Comparison of ENCODE assay signal across 8 cellular contexts in the genomic region with DNA sequence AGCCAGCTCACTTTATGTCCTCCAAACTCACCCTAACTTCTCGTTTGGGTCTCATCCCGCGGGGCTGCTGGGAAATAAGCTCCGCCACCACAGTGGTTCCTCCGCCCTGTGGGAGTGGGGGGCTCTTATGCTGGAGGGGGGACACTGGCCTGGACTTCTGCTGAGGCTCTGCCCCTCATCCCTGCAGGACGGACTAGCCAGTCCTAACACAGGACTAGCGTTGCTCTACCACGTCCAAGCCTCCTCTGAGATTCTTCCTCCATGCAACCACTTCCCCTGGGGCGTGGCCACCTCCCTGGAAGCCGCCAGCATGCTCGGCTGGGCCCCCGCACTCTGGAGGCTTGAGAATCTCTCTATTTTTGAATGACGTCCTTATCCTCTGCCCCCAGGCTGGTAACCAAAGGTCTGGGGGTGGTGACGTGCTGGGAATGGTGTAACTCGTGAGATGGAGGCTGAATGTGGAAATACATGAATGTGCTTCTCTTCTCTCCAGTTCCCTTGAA. TPM values are rescaled to one million over a fixed set of nuclear protein-coding genes. Genes with fewer than 3 reads are reported as not detected.
DNase-seq lines count a peak whose midpoint lies in the region; ATAC-seq and TF ChIP-seq lines count a peak whose summit lies in the region.

No MANE protein-coding gene starts in this region.

- no peak for TF ChIP-seq POLR2A in breast epithelium (IDR thresholded peaks at IDR 0.05)

- no peak for TF ChIP-seq CTCF in breast epithelium (IDR thresholded peaks at IDR 0.05)

- H3K27ac ChIP-seq in breast epithelium (peak overlapping the region; percentile 90 to 92), muscle layer of duodenum (ENCODE audit: low read length) (peak overlapping the region; percentile 24)

- H3K27me3 ChIP-seq in breast epithelium (no peaks in the 10 kb centered on the region), muscle layer of duodenum (ENCODE audit: low read depth, low read length) (no peaks in the 10 kb centered on the region)

- intact Hi-C loops in breast epithelium (cut with DNase I; ENCODE audit: low total_unique reads) = loop anchor here (2.0 kb wide), 1 partner anchor 61 kb away; no protein-coding TSS in a partner anchor

- peaks cover 0 to 17% of the 10 kb centered on the region in 2 donors for H3K4me1 ChIP-seq in breast epithelium
- peaks cover 6 to 12% of the 10 kb centered on the region in 2 donors for H3K4me1 ChIP-seq in muscle layer of duodenum (ENCODE audit: control insufficient read depth in 1 of 2, insufficient read depth in 2 of 2, low read length in 2 of 2)

- no peaks in the 10 kb centered on the region for H3K36me3 ChIP-seq in breast epithelium
- H3K36me3 ChIP-seq in muscle layer of duodenum (ENCODE audit: control insufficient read depth in 1 of 2, insufficient read depth in 2 of 2, low read length in 2 of 2) = no peaks in the 10 kb centered on the region

- peak overlapping the region; percentile 7 to 61 (median 43) for H3K4me3 ChIP-seq in breast epithelium
- H3K4me3 ChIP-seq in muscle layer of duodenum (ENCODE audit: low read depth in 1 of 2, low read length in 2 of 2) = peak overlapping the region in 1 of 2 donors; percentile 42

- H3K9me3 ChIP-seq in breast epithelium (no peaks in the 10 kb centered on the region), muscle layer of duodenum (ENCODE audit: control insufficient read depth in 1 of 2, low read length in 2 of 2) (no peaks in the 10 kb centered on the region)

- ATAC-seq in HG03095 (IDR thresholded peaks at IDR 0.05; ENCODE audit: unreplicated experiment) = no peak
- no peak for ATAC-seq in GM19455 (IDR thresholded peaks at IDR 0.05; ENCODE audit: unreplicated experiment)

- peak; percentile 67 for DNase-seq in DMS53 treated with DMSO at 0.1 percent for 48 hours (lab: John Stamatoyannopoulos, UW; ENCODE audit: unreplicated experiment)
- DNase-seq in NAMALWA (ENCODE audit: low spot score) = peak; percentile 48
- no peak for DNase-seq in breast epithelium (ENCODE audit: low spot score in 2 of 2)
- DNase-seq in NCI-H187 treated with DMSO at 0.1 percent for 48 hours (lab: John Stamatoyannopoulos, UW) = no peak
- no peak for DNase-seq in NCI-H2107 treated with DMSO at 0.1 percent for 48 hours (lab: John Stamatoyannopoulos, UW; ENCODE audit: unreplicated experiment)

RNA-seq across cellular contexts. Expression of a gene that starts 0.9 kb away (rescaled TPM):
- total RNA-seq in breast epithelium = 10 to 100 TPM in 2 of 3 donors, not detected in 1; 39.7 to 43.9 TPM

RNA-seq across cellular contexts. Expression of a gene that starts 25.1 kb away (rescaled TPM):
- total RNA-seq in breast epithelium = not detected

RNA-seq across cellular contexts. Expression of a gene that starts 36.0 kb away (rescaled TPM):
- total RNA-seq in breast epithelium = 100 to 1,000 TPM in 2 of 3 donors, 10 to 100 TPM in 1; 82.6 to 136 (median 130) TPM

Comparison
In these comparisons a context has a peak if more than half of its experiments do, and no peak if none do; other contexts are left out.
1. DNase-seq: peak in DMS53 treated with DMSO at 0.1 percent for 48 hours (single experiment) and NAMALWA (single experiment); none in breast epithelium (0 of 2), NCI-H187 treated with DMSO at 0.1 percent for 48 hours (single experiment) and NCI-H2107 treated with DMSO at 0.1 percent for 48 hours (single experiment).